In the genomic region with DNA sequence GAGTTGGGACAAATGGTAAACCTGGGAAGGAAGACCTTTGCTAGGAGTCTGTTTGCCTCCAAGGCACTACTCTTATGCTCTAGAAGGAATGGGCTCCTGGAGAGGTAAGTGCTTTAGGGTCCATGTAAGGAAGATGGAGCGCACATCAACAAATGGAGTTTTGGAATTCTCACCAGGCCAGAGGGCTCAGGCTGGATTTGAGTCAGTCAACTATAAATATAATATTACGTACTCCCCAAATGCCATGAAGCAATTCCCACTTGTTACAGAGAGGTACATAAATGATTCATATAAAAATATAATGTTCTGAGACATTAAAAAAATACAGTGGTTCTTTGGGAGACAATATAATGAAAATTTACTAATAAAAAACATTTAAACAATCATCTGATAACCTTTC, we compare ENCODE assay signal across 20 cellular contexts. TPM values are rescaled to one million over a fixed set of nuclear protein-coding genes. Genes with fewer than 3 reads are reported as not detected.
A peak's percentile ranks its signal among the peaks of the same experiment; 100 is the strongest.
DNase-seq lines count a peak whose midpoint lies in the region; ATAC-seq and TF ChIP-seq lines count a peak whose summit lies in the region.
"Had no signal": no experiment of that assay in that cellular context is flagged by ENCODE, and none has a peak within 500 bp of the region (broad histone marks: within the 10 kb centered on the region; RNA-seq: fewer than 3 reads in every experiment).

No MANE protein-coding gene starts in this region.

- intact Hi-C loops in activated B cell treated with CpG ODN at 0.5 μM for 24 hours (cut with micrococcal nuclease) (no loop called here), natural killer cell (cut with micrococcal nuclease) (no loop called here)

- H3K27ac ChIP-seq in skeletal muscle tissue (ENCODE audit: low read depth, low read length) = peak overlapping the region; percentile 38

- no peaks in the 10 kb centered on the region for H3K9me3 Mint-ChIP-seq in T-helper 1 cell treated with Interleukin-12 subunit alpha and Interleukin-12 subunit beta and Interleukin-4 antibody, amounts not matched to agents 30 μg/mL and 1 μg/mL, for 36 hours
- H3K9me3 Mint-ChIP-seq in activated B cell treated with CpG ODN at 0.5 μM for 24 hours = no peaks in the 10 kb centered on the region
- no peaks in the 10 kb centered on the region for H3K9me3 Mint-ChIP-seq in natural killer cell
- no peaks in the 10 kb centered on the region for H3K9me3 Mint-ChIP-seq in osteocyte (ENCODE audit: unreplicated experiment)
- H3K9me3 Mint-ChIP-seq: CD8-positive, alpha-beta memory T cell had no signal

- H3K36me3 ChIP-seq in skeletal muscle tissue (ENCODE audit: control insufficient read depth in 3 of 3, insufficient read depth in 3 of 3, low read length in 3 of 3) = no peaks in the 10 kb centered on the region
- H3K36me3 ChIP-seq: BE2C had no signal

- TF ChIP-seq CTCF in activated B cell treated with CpG ODN at 0.5 μM for 24 hours (IDR thresholded peaks at IDR 0.05) (no peak), natural killer cell (IDR thresholded peaks at IDR 0.05) (no peak), osteocyte (IDR thresholded peaks at IDR 0.05) (no peak)

- H3K4me3 ChIP-seq in skeletal muscle tissue (ENCODE audit: low read length in 3 of 3) = no peak overlapping the region

- H3K27me3 ChIP-seq in skeletal muscle tissue (ENCODE audit: control insufficient read depth in 3 of 3, insufficient read depth in 3 of 3, low read length in 3 of 3) = no peaks in the 10 kb centered on the region
- H3K27me3 ChIP-seq: BE2C had no signal

- peak overlapping the region; percentile 21 for H3K27ac Mint-ChIP-seq in T-helper 1 cell treated with Interleukin-12 subunit alpha and Interleukin-12 subunit beta and Interleukin-4 antibody, amounts not matched to agents 30 μg/mL and 1 μg/mL, for 36 hours
- peak overlapping the region; percentile 15 for H3K27ac Mint-ChIP-seq in activated B cell treated with CpG ODN at 0.5 μM for 24 hours
- peak overlapping the region in 1 of 2 donors; percentile 95 for H3K27ac Mint-ChIP-seq in natural killer cell
- H3K27ac Mint-ChIP-seq in osteocyte (ENCODE audit: unreplicated experiment) = no peak overlapping the region

- ATAC-seq in activated B cell treated with CpG ODN at 0.5 μM for 24 hours (ENCODE audit: low read depth) (no peak), natural killer cell (no peak)

- peaks cover 4 to 11% (median 10%) of the 10 kb centered on the region in 3 donors for H3K4me1 ChIP-seq in skeletal muscle tissue (ENCODE audit: control insufficient read depth in 3 of 3, insufficient read depth in 3 of 3, low read length in 3 of 3)

- H3K9ac ChIP-seq in skeletal muscle tissue (ENCODE audit: low read depth in 1 of 3, low read length in 3 of 3) = no peak overlapping the region

- H3K27me3 Mint-ChIP-seq in T-helper 1 cell treated with Interleukin-12 subunit alpha and Interleukin-12 subunit beta and Interleukin-4 antibody, amounts not matched to agents 30 μg/mL and 1 μg/mL, for 36 hours (ENCODE audit: low read depth) = no peaks in the 10 kb centered on the region
- H3K27me3 Mint-ChIP-seq in activated B cell treated with CpG ODN at 0.5 μM for 24 hours (no peaks in the 10 kb centered on the region), natural killer cell (ENCODE audit: low read depth in 2 of 2) (no peaks in the 10 kb centered on the region), osteocyte (ENCODE audit: unreplicated experiment) (no peaks in the 10 kb centered on the region)
- H3K27me3 Mint-ChIP-seq: CD8-positive, alpha-beta memory T cell had no signal

- H3K4me3 Mint-ChIP-seq in T-helper 1 cell treated with Interleukin-12 subunit alpha and Interleukin-12 subunit beta and Interleukin-4 antibody, amounts not matched to agents 30 μg/mL and 1 μg/mL, for 36 hours = no peak overlapping the region
- H3K4me3 Mint-ChIP-seq in activated B cell treated with CpG ODN at 0.5 μM for 24 hours = no peak overlapping the region
- H3K4me3 Mint-ChIP-seq in natural killer cell = peak overlapping the region; percentile 94
- no peak overlapping the region for H3K4me3 Mint-ChIP-seq in osteocyte (ENCODE audit: unreplicated experiment)

- H3K9me3 ChIP-seq in skeletal muscle tissue (ENCODE audit: control insufficient read depth in 3 of 3, low read length in 3 of 3) = no peaks in the 10 kb centered on the region
- H3K9me3 ChIP-seq: BE2C had no signal

- POLR2A ChIA-PET in activated B cell treated with CpG ODN at 0.5 μM for 24 hours (lab: Charles Lee) = no interaction called here

- CTCF ChIA-PET in activated B cell treated with CpG ODN at 0.5 μM for 24 hours (lab: Charles Lee) = no interaction called here

- DNase-seq in T-helper 1 cell (no peak), activated B cell treated with CpG ODN at 0.5 μM for 24 hours (no peak), natural killer cell (no peak), osteocyte (ENCODE audit: extremely low spot score, unreplicated experiment) (no peak), NCI-H1105 treated with DMSO at 0.1 percent for 48 hours (lab: John Stamatoyannopoulos, UW) (no peak), globus pallidus (ENCODE audit: low spot score) (no peak)
- DNase-seq: BE2C; CD8-positive, alpha-beta memory T cell; DMS53; EL; MV-4-11; NCI-H1417; NCI-H187 treated with DMSO at 0.1 percent for 48 hours; NCI-H2227 treated with DMSO at 0.1 percent for 48 hours; NCI-H510A treated with DMSO at 0.1 percent for 48 hours; NCI-H774; OCI-M1; Right ventricle myocardium superior had no signal

- H3K4me1 Mint-ChIP-seq in T-helper 1 cell treated with Interleukin-12 subunit alpha and Interleukin-12 subunit beta and Interleukin-4 antibody, amounts not matched to agents 30 μg/mL and 1 μg/mL, for 36 hours (ENCODE audit: low read depth) = peaks cover 15% of the 10 kb centered on the region
- H3K4me1 Mint-ChIP-seq in activated B cell treated with CpG ODN at 0.5 μM for 24 hours (peaks cover 28% of the 10 kb centered on the region), natural killer cell (peaks cover 12 to 13% of the 10 kb centered on the region in 2 donors), osteocyte (ENCODE audit: unreplicated experiment) (peaks cover 4% of the 10 kb centered on the region)

- peaks cover 13% of the 10 kb centered on the region for H3K36me3 Mint-ChIP-seq in T-helper 1 cell treated with Interleukin-12 subunit alpha and Interleukin-12 subunit beta and Interleukin-4 antibody, amounts not matched to agents 30 μg/mL and 1 μg/mL, for 36 hours (ENCODE audit: low read depth)
- H3K36me3 Mint-ChIP-seq in activated B cell treated with CpG ODN at 0.5 μM for 24 hours (ENCODE audit: low read depth) = peaks cover 11% of the 10 kb centered on the region
- no peaks in the 10 kb centered on the region for H3K36me3 Mint-ChIP-seq in natural killer cell
- peaks cover 4% of the 10 kb centered on the region for H3K36me3 Mint-ChIP-seq in osteocyte (ENCODE audit: unreplicated experiment)

RNA-seq across cellular contexts. Expression of a gene that starts 1.6 kb away (rescaled TPM):
- total RNA-seq in activated B cell treated with CpG ODN at 0.5 μM for 24 hours (1.2 and 2.5 TPM in 2 replicates), natural killer cell (1 to 10 TPM; 2.1 to 4.0 (median 2.5) TPM), skeletal muscle tissue (15.7 TPM), osteocyte (1.0 and 1.8 TPM in 2 replicates)

RNA-seq across cellular contexts. Expression of a gene that starts 55.4 kb away (rescaled TPM):
- 31.3 and 33.4 TPM in 2 replicates for total RNA-seq in activated B cell treated with CpG ODN at 0.5 μM for 24 hours
- 10 to 100 TPM; 13.5 to 22.4 (median 17.9) TPM for total RNA-seq in natural killer cell
- total RNA-seq in skeletal muscle tissue = 7.3 TPM
- total RNA-seq in osteocyte = 19.9 and 21.6 TPM in 2 replicates
